Comparison of ENCODE assay signal across 8 cellular contexts in the genomic region with DNA sequence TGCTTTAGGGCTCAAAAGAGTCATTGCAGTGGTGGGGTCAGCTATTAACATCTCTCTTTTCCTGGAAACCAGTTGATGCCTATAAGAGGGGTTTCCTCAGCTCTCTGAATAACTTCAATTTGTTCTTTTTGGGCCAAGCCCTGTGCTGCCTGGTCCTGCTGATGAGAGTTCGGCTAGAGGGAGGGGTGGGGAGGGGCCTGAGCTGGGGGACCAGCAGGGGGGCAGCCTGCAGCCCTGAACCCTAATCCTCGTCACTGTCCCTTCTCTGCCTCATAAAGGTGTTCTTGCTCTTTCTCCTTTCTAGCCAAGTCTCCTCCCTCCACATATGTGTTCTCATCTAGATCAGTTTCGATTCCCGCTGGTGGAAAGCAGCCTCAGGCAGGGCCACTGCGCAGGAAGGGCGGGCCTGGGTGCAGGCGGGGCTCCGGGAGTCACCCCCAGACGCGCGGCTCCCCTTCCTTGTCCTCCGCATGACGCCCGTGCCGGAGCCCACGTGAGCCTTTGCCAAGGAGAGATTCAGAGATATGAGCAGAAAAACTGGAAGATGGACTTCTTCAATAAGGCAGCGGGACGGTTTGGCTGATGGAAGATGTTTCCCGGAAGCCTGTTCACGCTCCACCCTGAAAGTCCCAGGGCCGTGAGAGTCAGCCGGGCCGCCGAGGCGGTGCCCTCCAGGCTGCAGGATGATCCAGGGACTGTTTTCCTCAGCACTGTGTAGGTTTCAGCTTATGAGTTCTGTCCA. TPM values are rescaled to one million over a fixed set of nuclear protein-coding genes. Genes with fewer than 3 reads are reported as not detected.
A peak's percentile ranks its signal among the peaks of the same experiment; 100 is the strongest.
DNase-seq lines count a peak whose midpoint lies in the region; ATAC-seq and TF ChIP-seq lines count a peak whose summit lies in the region.

No MANE protein-coding gene starts in this region.

- 0 to 1% (median 0%) methylated on average over 23 to 25 of the region's 25 CpGs for WGBS in stomach, 5 donors

- H3K4me1 ChIP-seq in KMS-11 (ENCODE audit: low read depth, poor library complexity, severe bottlenecking) (peaks cover 23% of the 10 kb centered on the region), stomach (peaks cover 25 to 50% (median 40%) of the 10 kb centered on the region in 4 donors)

- intact Hi-C loops in stomach (cut with DNase I; ENCODE audit: low total_unique reads) = no loop called here

- H3K4me2 ChIP-seq in KMS-11 (peak overlapping the region; percentile 85), neural cell (ENCODE audit: low read length) (peak overlapping the region; percentile 19)

- peak; percentile 25 for DNase-seq in DMS114 treated with DMSO at 0.1 percent for 48 hours (lab: John Stamatoyannopoulos, UW; ENCODE audit: unreplicated experiment)
- peak; percentile 9 for DNase-seq in SHP77 treated with DMSO at 0.1 percent for 48 hours (lab: John Stamatoyannopoulos, UW)
- peak; percentile 92 for DNase-seq in activated effector memory CD4-positive, alpha-beta T cell treated with anti-CD3 and anti-CD28 coated beads, Interleukin-2, amount 50 U/mL, for 16 hours
- peak; percentile 84 for DNase-seq in fibroblast of villous mesenchyme (ENCODE audit: low read depth)
- peak; percentile 85 for DNase-seq in stomach

- H3K9ac ChIP-seq in KMS-11 (peak overlapping the region; percentile 52; the same call in 1 of the 2 replicates), neural cell (ENCODE audit: low read length) (peak overlapping the region; percentile 53)

- peak; percentile 81 for ATAC-seq in GM21619 (IDR thresholded peaks at IDR 0.05; ENCODE audit: unreplicated experiment)

- no peaks in the 10 kb centered on the region for H3F3A ChIP-seq in neural cell (ENCODE audit: insufficient read depth, low read length, poor library complexity, severe bottlenecking)

- no peaks in the 10 kb centered on the region for H4K20me1 ChIP-seq in KMS-11 (ENCODE audit: insufficient read depth)
- no peaks in the 10 kb centered on the region for H4K20me1 ChIP-seq in neural cell (ENCODE audit: insufficient read depth)

- no peak overlapping the region for H3K4me3 ChIP-seq in KMS-11 (IDR thresholded peaks at IDR 0.05; ENCODE audit: insufficient read depth, low read depth, low read length)
- peak overlapping the region; percentile 77 for H3K4me3 ChIP-seq in fibroblast of villous mesenchyme (ENCODE audit: low read depth, low read length)
- H3K4me3 ChIP-seq in neural cell (ENCODE audit: low read length) = peak overlapping the region; percentile 69
- H3K4me3 ChIP-seq in stomach = peak overlapping the region; percentile 52 to 68 (median 56)

- H3K9me2 ChIP-seq in neural cell (ENCODE audit: insufficient read depth, low read length) = no peaks in the 10 kb centered on the region

- H3K27me3 ChIP-seq in KMS-11 (ENCODE audit: insufficient read depth, low read depth) (no peaks in the 10 kb centered on the region), neural cell (ENCODE audit: insufficient read depth, low read depth, low read length) (no peaks in the 10 kb centered on the region), stomach (no peaks in the 10 kb centered on the region)

- H2AFZ ChIP-seq in KMS-11 (ENCODE audit: low read depth) (peak overlapping the region; percentile 91), neural cell (ENCODE audit: low read depth, low read length) (peak overlapping the region; percentile 83)

- TF ChIP-seq CTCF in KMS-11 (conservative IDR thresholded peaks at IDR 0.05; ENCODE audit: low read depth, low read length) = no peak
- TF ChIP-seq CTCF in fibroblast of villous mesenchyme (IDR thresholded peaks at IDR 0.05; ENCODE audit: insufficient read depth, low read depth, low read length) = no peak
- no peak for TF ChIP-seq CTCF in neural cell (IDR thresholded peaks at IDR 0.05; ENCODE audit: poor library complexity, severe bottlenecking)
- no peak for TF ChIP-seq CTCF in stomach (IDR thresholded peaks at IDR 0.05)

- TF ChIP-seq RAD21 in neural cell (conservative IDR thresholded peaks at IDR 0.05) = no peak

- peak overlapping the region; percentile 12; the same call in 1 of the 2 replicates for H3K27ac ChIP-seq in KMS-11
- peak overlapping the region; percentile 28 for H3K27ac ChIP-seq in neural cell (ENCODE audit: low read length)
- H3K27ac ChIP-seq in stomach = peak overlapping the region; percentile 80 to 96 (median 92)

- TF ChIP-seq EP300 in neural cell (conservative IDR thresholded peaks at IDR 0.05; ENCODE audit: poor library complexity, severe bottlenecking) (no peak), stomach (IDR thresholded peaks at IDR 0.05) (no peak)

- H3K79me2 ChIP-seq in KMS-11 (ENCODE audit: insufficient read depth, low read depth) (no peaks in the 10 kb centered on the region), neural cell (replicated peaks; ENCODE audit: insufficient read depth, low read length) (no peaks in the 10 kb centered on the region)

- H3K9me3 ChIP-seq in neural cell (ENCODE audit: low read length) (no peaks in the 10 kb centered on the region), stomach (no peaks in the 10 kb centered on the region)

- no peak for TF ChIP-seq POLR2A in stomach (IDR thresholded peaks at IDR 0.05)

- H3K36me3 ChIP-seq in KMS-11 (ENCODE audit: insufficient read depth) = no peaks in the 10 kb centered on the region
- H3K36me3 ChIP-seq in neural cell (ENCODE audit: insufficient read depth, low read length) = no peaks in the 10 kb centered on the region
- no peaks in the 10 kb centered on the region for H3K36me3 ChIP-seq in stomach

TF ChIP-seq in neural cell, 6 proteins besides CTCF, POLR2A, EP300 and RAD21:
- no peak for TF ChIP-seq TAF1 (IDR thresholded peaks at IDR 0.05; ENCODE audit: low read depth)
- no peak for TF ChIP-seq EZH2 (IDR thresholded peaks at IDR 0.05; ENCODE audit: borderline replicate concordance, insufficient read depth, low read length, poor library complexity, severe bottlenecking)
- TF ChIP-seq SMC3 (conservative IDR thresholded peaks at IDR 0.05; ENCODE audit: poor library complexity) = peak; percentile 22
- TF ChIP-seq, protein P1, sequence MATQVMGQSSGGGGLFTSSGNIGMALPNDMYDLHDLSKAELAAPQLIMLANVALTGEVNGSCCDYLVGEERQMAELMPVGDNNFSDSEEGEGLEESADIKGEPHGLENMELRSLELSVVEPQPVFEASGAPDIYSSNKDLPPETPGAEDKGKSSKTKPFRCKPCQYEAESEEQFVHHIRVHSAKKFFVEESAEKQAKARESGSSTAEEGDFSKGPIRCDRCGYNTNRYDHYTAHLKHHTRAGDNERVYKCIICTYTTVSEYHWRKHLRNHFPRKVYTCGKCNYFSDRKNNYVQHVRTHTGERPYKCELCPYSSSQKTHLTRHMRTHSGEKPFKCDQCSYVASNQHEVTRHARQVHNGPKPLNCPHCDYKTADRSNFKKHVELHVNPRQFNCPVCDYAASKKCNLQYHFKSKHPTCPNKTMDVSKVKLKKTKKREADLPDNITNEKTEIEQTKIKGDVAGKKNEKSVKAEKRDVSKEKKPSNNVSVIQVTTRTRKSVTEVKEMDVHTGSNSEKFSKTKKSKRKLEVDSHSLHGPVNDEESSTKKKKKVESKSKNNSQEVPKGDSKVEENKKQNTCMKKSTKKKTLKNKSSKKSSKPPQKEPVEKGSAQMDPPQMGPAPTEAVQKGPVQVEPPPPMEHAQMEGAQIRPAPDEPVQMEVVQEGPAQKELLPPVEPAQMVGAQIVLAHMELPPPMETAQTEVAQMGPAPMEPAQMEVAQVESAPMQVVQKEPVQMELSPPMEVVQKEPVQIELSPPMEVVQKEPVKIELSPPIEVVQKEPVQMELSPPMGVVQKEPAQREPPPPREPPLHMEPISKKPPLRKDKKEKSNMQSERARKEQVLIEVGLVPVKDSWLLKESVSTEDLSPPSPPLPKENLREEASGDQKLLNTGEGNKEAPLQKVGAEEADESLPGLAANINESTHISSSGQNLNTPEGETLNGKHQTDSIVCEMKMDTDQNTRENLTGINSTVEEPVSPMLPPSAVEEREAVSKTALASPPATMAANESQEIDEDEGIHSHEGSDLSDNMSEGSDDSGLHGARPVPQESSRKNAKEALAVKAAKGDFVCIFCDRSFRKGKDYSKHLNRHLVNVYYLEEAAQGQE (IDR thresholded peaks at IDR 0.05; ENCODE audit: borderline replicate concordance) = no peak
- TF ChIP-seq POLR2AphosphoS5 (IDR thresholded peaks at IDR 0.05) = peak; percentile 8

RNA-seq across cellular contexts. Expression of gene RHOT1, which starts 15.0 kb away (rescaled TPM):
- 29.0 and 48.8 TPM in 2 replicates for total RNA-seq in fibroblast of villous mesenchyme
- 97.4 and 99.1 TPM in 2 replicates for polyA plus RNA-seq in neural cell
- polyA minus RNA-seq in neural cell = 119 and 129 TPM in 2 replicates
- total RNA-seq in stomach = 100 to 1,000 TPM in 1 of 5 donors, 10 to 100 TPM in 3, 1 to 10 TPM in 1; 7.0 to 219 (median 80.0) TPM
- polyA plus RNA-seq in stomach = 10 to 100 TPM; 28.0 to 41.5 (median 32.5) TPM

Comparison
In these comparisons a context has a peak if more than half of its experiments do, and no peak if none do; other contexts are left out.
1. DNase-seq: peak in every context shown above with its lines; median percentile 92 in activated effector memory CD4-positive, alpha-beta T cell treated with anti-CD3 and anti-CD28 coated beads, Interleukin-2, amount 50 U/mL, for 16 hours; 85 in stomach; 84 in fibroblast of villous mesenchyme; 25 in DMS114 treated with DMSO at 0.1 percent for 48 hours; 9 in SHP77 treated with DMSO at 0.1 percent for 48 hours.
2. H3K27ac ChIP-seq: peak in every context shown above with its lines; median percentile 92 in stomach; 28 in neural cell; 12 in KMS-11.